Comparison of ENCODE assay signal across 8 cellular contexts in genomic region chr13:44142911-44143665, GRCh38.
DNase-seq lines count a peak whose midpoint lies in the region; TF ChIP-seq lines count a peak whose summit lies in the region.

No MANE protein-coding gene starts in this region.

- H3K9me3 Mint-ChIP-seq in Caco-2 (ENCODE audit: unreplicated experiment) (no peaks in the 10 kb centered on the region), nephron (no peaks in the 10 kb centered on the region)

- no peak overlapping the region for H3K27ac ChIP-seq in WERI-Rb-1
- H3K27ac ChIP-seq in effector memory CD4-positive, alpha-beta T cell (ENCODE audit: insufficient read depth, low read length, poor library complexity, severe bottlenecking), result no peak overlapping the region

- BruUV-seq in Caco-2 (replicated peaks; lab: Mats Ljungman, UMichigan), result no TSS peak

- POLR2A ChIA-PET in Caco-2 (lab: Charles Lee), result interaction anchor here (0.6 to 0.7 kb wide), 2 partner anchors 294 to 300 kb away, joined by 4 to 6 read pairs; no protein-coding TSS in a partner anchor

- H3K9me3 ChIP-seq in Caco-2 (no peaks in the 10 kb centered on the region), MG63 (no peaks in the 10 kb centered on the region), WERI-Rb-1 (ENCODE audit: severe bottlenecking) (no peaks in the 10 kb centered on the region)
- no peaks in the 10 kb centered on the region for H3K9me3 ChIP-seq in effector memory CD4-positive, alpha-beta T cell (ENCODE audit: control insufficient read depth, low read length)

- H3K36me3 Mint-ChIP-seq in Caco-2 (ENCODE audit: insufficient read depth, unreplicated experiment) (peaks cover 9% of the 10 kb centered on the region), nephron (ENCODE audit: low read depth) (no peaks in the 10 kb centered on the region)

- CTCF ChIA-PET in Caco-2 (lab: Charles Lee), result no interaction called here

- H3K4me3 Mint-ChIP-seq in Caco-2 (ENCODE audit: unreplicated experiment) (peak overlapping the region; percentile 83), nephron (peak overlapping the region; percentile 88 to 94 (median 88))

- intact Hi-C loops in Caco-2 (cut with micrococcal nuclease; ENCODE audit: unreplicated experiment), result loop anchor here (1.0 to 10.0 kb wide), 7 partner anchors 87 to 292 kb away; no protein-coding TSS in a partner anchor
- intact Hi-C loops in posterior vena cava (cut with DNase I), result no loop called here

- H3K4me3 ChIP-seq in Caco-2 (ENCODE audit: low read depth, low read length), result peak overlapping the region; percentile 62
- H3K4me3 ChIP-seq in MG63, result peak overlapping the region; percentile 55; the same call in 1 of the 2 replicates
- H3K4me3 ChIP-seq in WERI-Rb-1 (ENCODE audit: low read depth, low read length), result no peak overlapping the region; the same call in 1 of the 2 replicates
- H3K4me3 ChIP-seq in effector memory CD4-positive, alpha-beta T cell (ENCODE audit: insufficient read depth, low read depth, low read length, poor library complexity, severe bottlenecking), result no peak overlapping the region

- peak overlapping the region; percentile 94 for H3K27ac Mint-ChIP-seq in Caco-2 (ENCODE audit: unreplicated experiment)
- peak overlapping the region; percentile 97 to 99 (median 99) for H3K27ac Mint-ChIP-seq in nephron

- H3K4me1 Mint-ChIP-seq in Caco-2 (ENCODE audit: low read depth, unreplicated experiment) (peaks cover 39% of the 10 kb centered on the region), nephron (peaks cover 20% of the 10 kb centered on the region)

- H3K36me3 ChIP-seq in Caco-2 (ENCODE audit: control insufficient read depth, insufficient read depth, low read length), result no peaks in the 10 kb centered on the region
- no peaks in the 10 kb centered on the region for H3K36me3 ChIP-seq in MG63
- H3K36me3 ChIP-seq in WERI-Rb-1, result no peaks in the 10 kb centered on the region
- H3K36me3 ChIP-seq in effector memory CD4-positive, alpha-beta T cell (ENCODE audit: control insufficient read depth, insufficient read depth, low read length), result no peaks in the 10 kb centered on the region

- peaks cover 28% of the 10 kb centered on the region for H3K4me1 ChIP-seq in Caco-2
- H3K4me1 ChIP-seq in effector memory CD4-positive, alpha-beta T cell (ENCODE audit: control insufficient read depth, insufficient read depth, low read length, poor library complexity, severe bottlenecking), result peaks cover 4% of the 10 kb centered on the region

- DNase-seq in Caco-2 (peak; percentile 48 to 56), MG63 (no peak), dermis blood vessel endothelial cell (peak; percentile 47), posterior vena cava (ENCODE audit: low spot score) (no peak), NCI-H2171 treated with DMSO at 0.1 percent for 48 hours (lab: John Stamatoyannopoulos, UW) (no peak), WERI-Rb-1 (no peak)
- DNase-seq in effector memory CD4-positive, alpha-beta T cell, result no peak

- H3K27me3 Mint-ChIP-seq in Caco-2 (ENCODE audit: insufficient read depth, unreplicated experiment) (no peaks in the 10 kb centered on the region), nephron (ENCODE audit: low read depth) (peaks cover 4% of the 10 kb centered on the region)

- TF ChIP-seq CTCF in Caco-2 (IDR thresholded peaks at IDR 0.05; ENCODE audit: insufficient read depth in 1 of 2, low read depth in 1 of 2, low read length in 1 of 2, severe bottlenecking in 1 of 2, unreplicated experiment in 1 of 2) (no peak), nephron (IDR thresholded peaks at IDR 0.05; ENCODE audit: unreplicated experiment in 3 of 3) (no peak), WERI-Rb-1 (IDR thresholded peaks at IDR 0.05; ENCODE audit: low read depth, low read length) (no peak)

- H3K27me3 ChIP-seq in Caco-2 (replicated peaks; ENCODE audit: control insufficient read depth, insufficient read depth, low read length), result no peaks in the 10 kb centered on the region
- no peaks in the 10 kb centered on the region for H3K27me3 ChIP-seq in MG63
- H3K27me3 ChIP-seq in WERI-Rb-1 (ENCODE audit: insufficient read depth, low read depth, severe bottlenecking), result no peaks in the 10 kb centered on the region
- H3K27me3 ChIP-seq in effector memory CD4-positive, alpha-beta T cell (replicated peaks; ENCODE audit: control insufficient read depth, insufficient read depth, low read length, poor library complexity, severe bottlenecking), result no peaks in the 10 kb centered on the region

Comparison
In these comparisons a context has a peak if more than half of its experiments do, and no peak if none do; other contexts are left out.
1. DNase-seq: peak in Caco-2 (2 of 2) and dermis blood vessel endothelial cell (single experiment); none in MG63 (single experiment), posterior vena cava (single experiment), NCI-H2171 treated with DMSO at 0.1 percent for 48 hours (single experiment), WERI-Rb-1 (single experiment) and effector memory CD4-positive, alpha-beta T cell (0 of 3).
2. H3K4me3 ChIP-seq: peak in Caco-2 (single experiment) and MG63 (single experiment); none in WERI-Rb-1 (single experiment) and effector memory CD4-positive, alpha-beta T cell (single experiment).